ENCODE assay signal across 2 cellular contexts in genomic region chr7:146443102-146443501, GRCh38.
TF ChIP-seq lines count a peak whose summit lies in the region.

No MANE protein-coding gene starts in this region.

TF ChIP-seq in HepG2, 621 proteins besides CTCF, POLR2A, EP300 and RAD21 (continued from another document):
- TF ChIP-seq TFAP4 (IDR thresholded peaks at IDR 0.05; ENCODE audit: borderline replicate concordance, low read depth) (no peak), MAFK (conservative IDR thresholded peaks at IDR 0.05 in 1 of 2, IDR thresholded peaks at IDR 0.05 in 1 of 2; ENCODE audit: low read length in 2 of 2) (peak in 1 of 2 experiments; percentile 83; a peak in 2 of 4 replicates)

TF ChIP-seq in IMR-90, 13 proteins besides CTCF, POLR2A, EP300 and RAD21 (continued from another document):
- no peak for TF ChIP-seq ELK1 (IDR thresholded peaks at IDR 0.05; ENCODE audit: borderline replicate concordance, low read depth, low read length)
TF ChIP-seq in IMR-90: peak in this region for 1.
